Comparison of ENCODE assay signal across 10 cellular contexts in the genomic region with DNA sequence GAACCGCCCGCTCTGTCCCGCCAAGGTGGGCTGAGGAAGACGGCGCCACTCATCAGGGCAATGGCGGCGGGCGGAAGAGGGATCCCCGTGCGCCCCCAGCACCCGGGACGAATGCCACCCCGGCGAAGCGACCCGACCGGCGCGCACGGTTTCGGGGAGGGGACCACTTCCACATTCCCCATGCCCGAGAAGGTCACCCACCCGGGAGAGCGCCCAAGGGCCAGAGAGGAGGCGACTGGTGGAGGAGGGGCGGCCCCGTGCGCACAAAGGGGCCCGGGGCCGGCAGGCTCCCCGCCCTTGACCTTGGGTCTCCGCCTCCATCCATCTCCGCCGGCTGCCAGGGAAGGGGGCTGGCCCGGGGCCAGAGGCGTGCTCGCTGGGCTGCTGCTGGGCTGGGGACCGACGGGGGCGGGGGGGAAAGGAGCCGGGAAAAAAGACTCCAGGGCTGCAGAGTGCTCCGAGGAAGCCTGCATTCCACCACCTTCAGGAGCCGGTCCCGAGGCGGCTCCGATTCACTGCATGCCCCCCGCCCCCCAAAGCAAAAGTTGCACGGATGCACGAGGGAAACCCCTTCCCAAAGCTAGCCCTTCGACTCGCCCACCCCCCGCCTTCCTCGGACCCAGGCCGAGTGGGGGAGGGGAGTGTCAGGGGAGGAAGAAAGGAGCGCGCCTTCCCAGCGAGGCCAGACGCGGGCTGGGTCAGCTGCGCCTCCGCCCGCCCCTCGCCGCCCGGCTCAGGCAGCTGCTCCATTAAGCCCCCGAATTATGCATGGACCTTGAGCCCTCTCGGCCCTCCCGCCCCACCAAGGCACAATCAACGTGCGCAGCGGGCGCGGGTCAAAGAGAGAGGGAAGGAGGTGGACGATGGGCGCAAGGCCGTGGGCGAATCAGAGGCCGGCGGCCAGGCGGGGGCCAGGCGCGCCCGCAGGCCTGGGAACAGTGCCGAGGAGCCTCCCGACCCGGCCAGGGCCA. TPM values are rescaled to one million over a fixed set of nuclear protein-coding genes. Genes with fewer than 3 reads are reported as not detected.
DNase-seq lines count a peak whose midpoint lies in the region; ATAC-seq and TF ChIP-seq lines count a peak whose summit lies in the region.
"Had no signal": no experiment of that assay in that cellular context is flagged by ENCODE, and none has a peak within 500 bp of the region (broad histone marks: within the 10 kb centered on the region; RNA-seq: fewer than 3 reads in every experiment).

No MANE protein-coding gene starts in this region.

- H3K27me3 ChIP-seq in NT2/D1 (ENCODE audit: insufficient read depth, insufficient read length) = peaks cover 20% of the 10 kb centered on the region

- H3K4me1 ChIP-seq in NT2/D1 (ENCODE audit: insufficient read depth, insufficient read length) = peaks cover 12% of the 10 kb centered on the region
- H3K4me1 ChIP-seq: gastrocnemius medialis had no signal

- peak overlapping the region; percentile 51 for H3K4me3 ChIP-seq in NT2/D1 (ENCODE audit: insufficient read length, low read depth)
- H3K4me3 ChIP-seq: gastrocnemius medialis had no signal

- H3K36me3 Mint-ChIP-seq in activated naive CD8-positive, alpha-beta T cell treated with anti-CD3 and anti-CD28 coated beads, Interleukin-2, amount 10 ng/mL, durations not matched to agents 7 days and 5 days = peaks cover 28% of the 10 kb centered on the region

- H3K27me3 Mint-ChIP-seq in activated naive CD8-positive, alpha-beta T cell treated with anti-CD3 and anti-CD28 coated beads, Interleukin-2, amount 10 ng/mL, durations not matched to agents 7 days and 5 days = no peaks in the 10 kb centered on the region

- peak overlapping the region; percentile 78 for H3K9ac ChIP-seq in NT2/D1 (ENCODE audit: insufficient read length, low read depth)

- H3K36me3 ChIP-seq in NT2/D1 (ENCODE audit: insufficient read depth, insufficient read length, low read length) = no peaks in the 10 kb centered on the region
- H3K36me3 ChIP-seq: gastrocnemius medialis had no signal

- peak overlapping the region; percentile 95 for H3K27ac Mint-ChIP-seq in activated naive CD8-positive, alpha-beta T cell treated with anti-CD3 and anti-CD28 coated beads, Interleukin-2, amount 10 ng/mL, durations not matched to agents 7 days and 5 days

- H3K4me1 Mint-ChIP-seq in activated naive CD8-positive, alpha-beta T cell treated with anti-CD3 and anti-CD28 coated beads, Interleukin-2, amount 10 ng/mL, durations not matched to agents 7 days and 5 days = peaks cover 77% of the 10 kb centered on the region

- DNase-seq in NT2/D1 (ENCODE audit: low read depth, low spot score) (peak; percentile 61), iPS-NIHi7 (ENCODE audit: extremely low spot score) (peak; percentile 88), erythroblast (lab: John Stamatoyannopoulos, UW) (no peak)
- peak; percentile 70 for DNase-seq in activated naive CD8-positive, alpha-beta T cell treated with anti-CD3 and anti-CD28 coated beads, Interleukin-2, amount 10 ng/mL, durations not matched to agents 7 days and 5 days
- DNase-seq in stimulated activated naive CD8-positive, alpha-beta T cell treated with anti-CD3 and anti-CD28 coated beads, Interleukin-15, Interleukin-2, amounts not matched to agents 100 U/mL and 50 U/mL, for 24 hours = peak; percentile 52
- DNase-seq: gastrocnemius medialis, NCI-H1694 treated with DMSO at 0.1 percent for 48 hours, SHP77 treated with DMSO at 0.1 percent for 48 hours had no signal

- no peaks in the 10 kb centered on the region for H3K9me3 ChIP-seq in NT2/D1 (ENCODE audit: insufficient read depth, low read length)
- H3K9me3 ChIP-seq: gastrocnemius medialis had no signal

- POLR2A ChIA-PET in activated naive CD8-positive, alpha-beta T cell treated with anti-CD3 and anti-CD28 coated beads, Interleukin-2, amount 10 ng/mL, durations not matched to agents 7 days and 5 days (lab: Charles Lee) = interaction anchor here (0.6 to 23.5 kb wide), 6 partner anchors 8 to 24 kb away, joined by 3 to 796 read pairs (median 11); a partner anchor contains a TSS

- no peak for ATAC-seq in activated naive CD8-positive, alpha-beta T cell treated with anti-CD3 and anti-CD28 coated beads, Interleukin-2, amount 10 ng/mL, durations not matched to agents 7 days and 5 days (ENCODE audit: low read depth)
- no peak for ATAC-seq in stimulated activated naive CD8-positive, alpha-beta T cell treated with anti-CD3 and anti-CD28 coated beads, Interleukin-15, Interleukin-2, amounts not matched to agents 100 U/mL and 50 U/mL, for 24 hours
- ATAC-seq in GM19351 (IDR thresholded peaks at IDR 0.05; ENCODE audit: unreplicated experiment) = no peak
- ATAC-seq in HG03135 (IDR thresholded peaks at IDR 0.05; ENCODE audit: unreplicated experiment) = no peak
- ATAC-seq: gastrocnemius medialis had no signal

- no peaks in the 10 kb centered on the region for H3K9me3 Mint-ChIP-seq in activated naive CD8-positive, alpha-beta T cell treated with anti-CD3 and anti-CD28 coated beads, Interleukin-2, amount 10 ng/mL, durations not matched to agents 7 days and 5 days

- TF ChIP-seq POLR2A in erythroblast (IDR thresholded peaks at IDR 0.05; ENCODE audit: low read length) = no peak

- H3K4me3 Mint-ChIP-seq in activated naive CD8-positive, alpha-beta T cell treated with anti-CD3 and anti-CD28 coated beads, Interleukin-2, amount 10 ng/mL, durations not matched to agents 7 days and 5 days = peak overlapping the region; percentile 85

RNA-seq across cellular contexts. Expression of a gene that starts 26.2 kb away (rescaled TPM):
- 100 to 1,000 TPM in 1 of 2 experiments, 10 to 100 TPM in 1; 99.5 to 104 TPM for total RNA-seq in activated naive CD8-positive, alpha-beta T cell treated with anti-CD3 and anti-CD28 coated beads, Interleukin-2, amount 10 ng/mL, durations not matched to agents 7 days and 5 days

Comparison
In these comparisons a context has a peak if more than half of its experiments do, and no peak if none do; other contexts are left out.
1. DNase-seq: peak in NT2/D1 (single experiment), activated naive CD8-positive, alpha-beta T cell treated with anti-CD3 and anti-CD28 coated beads, Interleukin-2, amount 10 ng/mL, durations not matched to agents 7 days and 5 days (single experiment), iPS-NIHi7 (single experiment) and stimulated activated naive CD8-positive, alpha-beta T cell treated with anti-CD3 and anti-CD28 coated beads, Interleukin-15, Interleukin-2, amounts not matched to agents 100 U/mL and 50 U/mL, for 24 hours (single experiment); none in erythroblast (0 of 2).